8 cellular contexts compared by ENCODE assay signal in the genomic region with DNA sequence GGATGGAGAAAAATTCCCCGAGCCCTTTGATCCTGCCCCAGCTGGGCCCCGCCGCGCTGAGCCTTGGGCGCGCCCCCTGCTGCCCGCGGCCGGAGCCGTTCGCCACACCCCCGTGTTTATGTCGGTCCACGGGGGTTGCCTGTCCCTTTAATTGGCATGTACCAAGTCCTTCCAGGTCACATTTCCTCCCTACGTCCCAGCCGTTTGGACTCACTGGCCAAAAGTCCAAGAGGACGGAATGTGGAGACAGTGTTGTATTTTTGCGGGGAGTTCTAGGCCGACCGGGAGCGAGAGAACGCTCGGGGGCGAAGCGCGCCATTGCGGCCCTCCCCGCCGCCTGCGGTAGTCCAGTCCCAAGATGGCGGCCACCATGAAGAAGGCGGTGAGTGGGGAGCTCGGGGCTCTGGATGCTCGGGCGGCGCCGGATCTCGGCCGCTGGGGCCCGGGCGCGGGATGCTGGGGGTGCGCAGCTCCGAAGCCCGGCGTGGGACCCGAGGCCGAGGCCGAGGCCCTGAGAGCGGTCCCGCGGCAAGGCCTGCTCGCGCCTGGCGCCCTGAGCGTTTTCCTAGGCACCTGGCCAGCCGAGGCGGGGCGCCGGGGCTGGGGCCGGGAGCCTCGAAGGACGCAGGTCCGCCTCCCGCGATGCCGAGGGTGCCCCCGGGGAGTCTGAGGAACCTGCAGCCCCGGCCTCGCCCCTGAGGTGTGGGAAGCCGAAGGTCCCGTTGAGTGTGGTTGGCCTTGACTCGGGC. TPM values are rescaled to one million over a fixed set of nuclear protein-coding genes. Genes with fewer than 3 reads are reported as not detected.
DNase-seq lines count a peak whose midpoint lies in the region; ATAC-seq, FAIRE-seq and TF ChIP-seq lines count a peak whose summit lies in the region.

TSS of gene PFDN4 (plus strand) at position 345 of the 749 bp plus-strand sequence. CDS start at position 359, 14 bp downstream.

- H3K27ac ChIP-seq in adipose tissue (ENCODE audit: low read depth, low read length) (peak within 1 kb of the TSS; percentile 95), heart right ventricle (peak within 1 kb of the TSS; percentile 94 to 100 (median 99)), prostate gland (peak within 1 kb of the TSS; percentile 97 to 98)

- DNase-seq in GM12892 (ENCODE audit: insufficient read length) (peak; percentile 81), NCI-H1105 treated with DMSO at 0.1 percent for 48 hours (lab: John Stamatoyannopoulos, UW) (peak; percentile 77), T-cell (peak; percentile 37 to 85 (median 64)), heart right ventricle (peak; percentile 82 to 85), prostate gland (ENCODE audit: low spot score) (peak; percentile 76), ureter (ENCODE audit: low spot score) (peak; percentile 81)

- no peaks in the 10 kb centered on the region for H3K27me3 Mint-ChIP-seq in T-cell

- ATAC-seq in HG02759 (IDR thresholded peaks at IDR 0.05; ENCODE audit: unreplicated experiment) (peak; percentile 98), T-cell (replicated peaks in 1 of 4) (peak; percentile 90 to 92 (median 90)), heart right ventricle (peak; percentile 96 to 98 (median 97))

- CTCF ChIA-PET in T-cell (lab: Charles Lee), result interaction anchor here (0.5 to 2.3 kb wide), 9 partner anchors 8 to 1798 kb away, joined by 3 to 8 read pairs (median 3); no protein-coding TSS in a partner anchor

- peak; percentile 79 for FAIRE-seq in GM12892 (lab: Jason Lieb, UNC)

- TF ChIP-seq POLR2A in GM12892 (IDR thresholded peaks at IDR 0.05; ENCODE audit: low read depth, low read length) (peak; percentile 68; the same call in 1 of the 2 replicates), prostate gland (IDR thresholded peaks at IDR 0.05) (peak; percentile 27)

- H3K27me3 ChIP-seq in heart right ventricle (no peaks in the 10 kb centered on the region), prostate gland (replicated peaks; ENCODE audit: insufficient read depth) (no peaks in the 10 kb centered on the region)

- TF ChIP-seq CTCF in heart right ventricle (IDR thresholded peaks at IDR 0.05) (peak; percentile 74 to 97 (median 89)), prostate gland (IDR thresholded peaks at IDR 0.05) (peak; percentile 45 to 85 (median 74))

- H3K9me3 Mint-ChIP-seq in T-cell, result no peaks in the 10 kb centered on the region

- H3K36me3 ChIP-seq in heart right ventricle (no peaks in the 10 kb centered on the region), prostate gland (no peaks in the 10 kb centered on the region)

- peaks cover 0 to 33% (median 23%) of the 10 kb centered on the region in 9 donors for H3K4me1 ChIP-seq in heart right ventricle
- H3K4me1 ChIP-seq in prostate gland (replicated peaks), result no peaks in the 10 kb centered on the region

- peak within 1 kb of the TSS; percentile 100 for H3K27ac Mint-ChIP-seq in T-cell

- peak within 1 kb of the TSS; percentile 92 to 98 (median 95) for H3K4me3 Mint-ChIP-seq in T-cell

- WGBS in adipose tissue, 3 donors, result 0 to 1% (median 1%) methylated on average over 64 to 73 of the region's 73 CpGs
- 0% methylated on average over 70 to 73 of the region's 73 CpGs for WGBS in heart right ventricle, 2 donors
- under 1% methylated on average over 55 of the region's 73 CpGs for WGBS in prostate gland

- H3K9me3 ChIP-seq in heart right ventricle (no peaks in the 10 kb centered on the region), prostate gland (no peaks in the 10 kb centered on the region)

- POLR2A ChIA-PET in T-cell (lab: Charles Lee), result interaction anchor here in 1 of 2 donors (0.6 to 1.0 kb wide), 3 partner anchors 9 to 598 kb away, joined by 3 read pairs; no protein-coding TSS in a partner anchor

- peaks cover 4% of the 10 kb centered on the region for H3K36me3 Mint-ChIP-seq in T-cell

- intact Hi-C loops in heart right ventricle (cut with DNase I) (loop anchor here in 2 of 10 donors (5.0 to 10.0 kb wide), 3 partner anchors 263 to 633 kb away; no protein-coding TSS in a partner anchor), prostate gland (cut with DNase I) (loop anchor here (10.0 kb wide), 1 partner anchor 633 kb away; no protein-coding TSS in a partner anchor)

- H3K4me3 ChIP-seq in heart right ventricle (peak within 1 kb of the TSS; percentile 76 to 99 (median 91)), prostate gland (peak within 1 kb of the TSS; percentile 98)

- H3K4me1 Mint-ChIP-seq in T-cell, result peaks cover 32 to 43% (median 41%) of the 10 kb centered on the region in 3 donors

RNA-seq across cellular contexts. Expression of gene PFDN4, which starts in this region (rescaled TPM):
- 64.2 TPM for polyA plus RNA-seq in GM12892 (2012; ENCODE audit: missing spikeins)
- total RNA-seq in T-cell, result 10 to 100 TPM; 14.9 to 19.2 (median 17.6) TPM
- polyA plus RNA-seq in adipose tissue, result 10 to 100 TPM; 30.4 to 56.3 (median 35.4) TPM
- 10 to 100 TPM; 21.9 to 37.0 (median 28.2) TPM for total RNA-seq in heart right ventricle
- polyA plus RNA-seq in heart right ventricle, result 10 to 100 TPM; 44.0 to 56.3 TPM
- total RNA-seq in prostate gland, result 10 to 100 TPM; 43.2 to 44.8 TPM
- total RNA-seq in ureter, result 25.3 TPM

Comparison
In these comparisons a context has a peak if more than half of its experiments do, and no peak if none do; other contexts are left out.
1. Peak in every context shown above with its lines: DNase-seq, ATAC-seq, H3K4me3 ChIP-seq and H3K27ac ChIP-seq.